In genomic region chr6:140193269-140193668, GRCh38 we compare ENCODE assay signal across 20 cellular contexts.
DNase-seq lines count a peak whose midpoint lies in the region; ATAC-seq, FAIRE-seq and TF ChIP-seq lines count a peak whose summit lies in the region.
"Had no signal": no experiment of that assay in that cellular context is flagged by ENCODE, and none has a peak within 500 bp of the region (broad histone marks: within the 10 kb centered on the region; RNA-seq: fewer than 3 reads in every experiment).

No MANE protein-coding gene starts in this region.

- no peak for TF ChIP-seq CTCF in LNCaP clone FGC (IDR thresholded peaks at IDR 0.05; ENCODE audit: control insufficient read depth, extremely low read depth, insufficient read depth)

- no peaks in the 10 kb centered on the region for H3K4me1 Mint-ChIP-seq in effector memory CD8-positive, alpha-beta T cell (ENCODE audit: low read depth in 2 of 2)
- H3K4me1 Mint-ChIP-seq: CD4-positive, CD25-positive, alpha-beta regulatory T cell had no signal

- no peak overlapping the region for H3K27ac Mint-ChIP-seq in effector memory CD8-positive, alpha-beta T cell
- H3K27ac Mint-ChIP-seq: CD4-positive, CD25-positive, alpha-beta regulatory T cell had no signal

- no peaks in the 10 kb centered on the region for H3K36me3 Mint-ChIP-seq in effector memory CD8-positive, alpha-beta T cell (ENCODE audit: insufficient read depth)
- H3K36me3 Mint-ChIP-seq: CD4-positive, CD25-positive, alpha-beta regulatory T cell had no signal

- FAIRE-seq in HTR-8/SVneo (lab: Jason Lieb, UNC), result no peak
- FAIRE-seq: HepG2, RCC 7860 had no signal

- DNase-seq in ELF-1 (ENCODE audit: low read depth, low spot score), result peak; percentile 19
- DNase-seq in LNCaP clone FGC (ENCODE audit: low read depth), result peak; percentile 2
- peak; percentile 40 for DNase-seq in amniotic epithelial cell (ENCODE audit: low read depth)
- peak; percentile 7 to 8 for DNase-seq in lung microvascular endothelial cell (ENCODE audit: low read depth in 2 of 2)
- no peak for DNase-seq in inferior parietal cortex (ENCODE audit: extremely low spot score)
- no peak for DNase-seq in effector memory CD8-positive, alpha-beta T cell
- DNase-seq in HTR-8/SVneo (ENCODE audit: insufficient read length, low spot score), result no peak
- DNase-seq: ACHN, AML-193, Caco-2, MM.1S, NCI-H1436 treated with DMSO at 0.1 percent for 48 hours, NCI-H2029 treated with DMSO at 0.1 percent for 48 hours, NCI-H510A treated with DMSO at 0.1 percent for 48 hours, NCI-H82, SHP77 had no signal

- no peak overlapping the region for H3K4me3 ChIP-seq in LNCaP clone FGC (ENCODE audit: low read depth, low read length)

- H3K27me3 Mint-ChIP-seq in effector memory CD8-positive, alpha-beta T cell, result peaks cover 6 to 14% of the 10 kb centered on the region in 2 donors
- H3K27me3 Mint-ChIP-seq: CD4-positive, CD25-positive, alpha-beta regulatory T cell had no signal

- peaks cover 0 to 2% of the 10 kb centered on the region in 2 donors for H3K9me3 Mint-ChIP-seq in effector memory CD8-positive, alpha-beta T cell

- no peak for ATAC-seq in effector memory CD8-positive, alpha-beta T cell (replicated peaks)
- ATAC-seq: HepG2, SK-N-SH treated with all-trans-retinoic acid at 6 μM for 48 hours had no signal

- H3K4me3 Mint-ChIP-seq in effector memory CD8-positive, alpha-beta T cell, result no peak overlapping the region

Comparison
In these comparisons a context has a peak if more than half of its experiments do, and no peak if none do; other contexts are left out.
1. DNase-seq: peak in ELF-1 (single experiment), LNCaP clone FGC (single experiment), amniotic epithelial cell (single experiment) and lung microvascular endothelial cell (2 of 2); none in inferior parietal cortex (single experiment), effector memory CD8-positive, alpha-beta T cell (0 of 3) and HTR-8/SVneo (single experiment).